11 cellular contexts compared by ENCODE assay signal in the genomic region with DNA sequence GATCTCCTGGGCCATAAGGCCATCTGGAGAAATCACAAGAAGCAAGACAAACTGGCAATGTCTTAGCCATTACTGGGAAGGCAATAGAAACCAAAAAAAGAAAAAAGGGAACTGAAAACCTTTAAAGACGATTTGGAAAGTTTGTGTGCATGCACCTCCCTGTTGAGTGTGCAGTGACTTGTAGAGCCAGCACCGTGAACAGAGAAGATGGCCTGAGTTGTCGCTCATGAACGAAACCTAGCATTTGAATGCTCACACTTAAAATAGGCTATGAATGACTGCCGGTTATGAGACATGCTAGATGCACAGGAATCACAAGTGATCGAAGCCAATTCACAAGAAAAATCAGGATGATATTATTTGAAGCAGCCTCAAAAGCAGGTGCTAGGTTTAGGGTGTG.
DNase-seq lines count a peak whose midpoint lies in the region; ATAC-seq and TF ChIP-seq lines count a peak whose summit lies in the region.
"Had no signal": no experiment of that assay in that cellular context is flagged by ENCODE, and none has a peak within 500 bp of the region (broad histone marks: within the 10 kb centered on the region; RNA-seq: fewer than 3 reads in every experiment).

No MANE protein-coding gene starts in this region.

- no peaks in the 10 kb centered on the region for H3K36me3 ChIP-seq in sigmoid colon

- no peak overlapping the region for H3K4me3 ChIP-seq in sigmoid colon

- WGBS in sigmoid colon, 2 donors, result 71 to 84% methylated on average over 6 of the region's 6 CpGs

- intact Hi-C loops in head of caudate nucleus (cut with DNase I), result no loop called here
- intact Hi-C loops in sigmoid colon (cut with DNase I), result no loop called here

- peaks cover 0 to 8% (median 0%) of the 10 kb centered on the region in 4 donors for H3K4me1 ChIP-seq in sigmoid colon

- no peak overlapping the region for H3K27ac ChIP-seq in sigmoid colon

- no peak for TF ChIP-seq CTCF in sigmoid colon (IDR thresholded peaks at IDR 0.05)

- TF ChIP-seq EP300 in sigmoid colon (IDR thresholded peaks at IDR 0.05), result no peak

- DNase-seq in midbrain (lab: John Stamatoyannopoulos, UW) (peak; percentile 22), head of caudate nucleus (no peak), sigmoid colon (no peak), erythroblast (lab: John Stamatoyannopoulos, UW) (no peak), AG08396 (ENCODE audit: low spot score) (no peak)
- DNase-seq: activated CD8-positive, alpha-beta memory T cell treated with anti-CD3 and anti-CD28 coated beads, Interleukin-2, amount 50 U/mL, for 4 hours; stimulated activated CD8-positive, alpha-beta memory T cell treated with anti-CD3 and anti-CD28 coated beads, Interleukin-4, amount 100 ng/mL, for 48 hours had no signal

- TF ChIP-seq POLR2A in sigmoid colon (IDR thresholded peaks at IDR 0.05), result no peak
- no peak for TF ChIP-seq POLR2A in erythroblast (IDR thresholded peaks at IDR 0.05; ENCODE audit: low read length)

- no peaks in the 10 kb centered on the region for H3K9me3 ChIP-seq in sigmoid colon

- ATAC-seq in GM18870 (IDR thresholded peaks at IDR 0.05; ENCODE audit: unreplicated experiment), result peak; percentile 79
- ATAC-seq in HG02588 (IDR thresholded peaks at IDR 0.05; ENCODE audit: unreplicated experiment), result peak; percentile 70
- ATAC-seq in HG03521 (IDR thresholded peaks at IDR 0.05; ENCODE audit: unreplicated experiment), result peak; percentile 71
- ATAC-seq: Right ventricle myocardium inferior had no signal

- H3K27me3 ChIP-seq in sigmoid colon, result no peaks in the 10 kb centered on the region
